7 cellular contexts compared by ENCODE assay signal in genomic region chr15:22420340-22420739, GRCh38. TPM values are rescaled to one million over a fixed set of nuclear protein-coding genes. Genes with fewer than 3 reads are reported as not detected.
"Had no signal": no experiment of that assay in that cellular context is flagged by ENCODE, and none has a peak within 500 bp of the region (broad histone marks: within the 10 kb centered on the region; RNA-seq: fewer than 3 reads in every experiment).

No MANE protein-coding gene starts in this region.

RNA-seq across cellular contexts. Expression of gene GOLGA6L22, which starts 38.4 kb away (rescaled TPM):
- total RNA-seq: M059J, NCI-H460, PC-3, Right ventricle myocardium inferior, RPMI7951, SJCRH30, SK-MEL-5 had no signal
